In the genomic region with DNA sequence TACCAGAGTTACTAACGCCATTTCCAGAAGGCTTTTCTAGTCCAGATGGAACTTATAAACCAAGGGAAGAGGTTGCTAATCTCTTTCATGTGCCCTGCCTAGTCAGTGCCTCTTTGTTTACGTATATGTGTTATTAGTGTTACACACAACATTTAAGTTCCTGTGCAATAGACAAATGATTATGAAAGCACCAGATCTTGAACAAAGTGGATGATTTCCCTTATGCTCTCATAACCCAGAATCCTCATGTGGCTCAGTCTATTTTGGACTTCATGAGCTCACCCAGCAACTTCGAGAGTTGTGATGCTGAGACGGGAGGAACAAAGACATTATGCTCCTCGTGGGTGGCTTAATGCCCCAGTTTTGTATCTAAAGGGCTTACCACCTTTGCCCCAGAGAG, we compare ENCODE assay signal across 21 cellular contexts.
DNase-seq lines count a peak whose midpoint lies in the region; ATAC-seq, FAIRE-seq and TF ChIP-seq lines count a peak whose summit lies in the region.
"Had no signal": no experiment of that assay in that cellular context is flagged by ENCODE, and none has a peak within 500 bp of the region (broad histone marks: within the 10 kb centered on the region; RNA-seq: fewer than 3 reads in every experiment).

No MANE protein-coding gene starts in this region.

- 29 to 35% (median 33%) methylated on average over 5 of the region's 5 CpGs for WGBS in heart left ventricle, 4 donors
- WGBS in transverse colon (ENCODE audit: low coverage in 1 of 2), 2 donors = 37 to 43% methylated on average over 2 to 5 of the region's 5 CpGs

- peak in 1 of 5 donors; percentile 25 for DNase-seq in heart left ventricle
- DNase-seq in right atrium auricular region (ENCODE audit: low spot score) = no peak
- peak; percentile 47 for DNase-seq in fibroblast of peridontal ligament (ENCODE audit: extremely low read depth)
- no peak for DNase-seq in mucosa of descending colon
- no peak for DNase-seq in transverse colon
- DNase-seq in NCI-H510A (lab: John Stamatoyannopoulos, UW) = no peak
- no peak for DNase-seq in frontal cortex (ENCODE audit: low spot score in 2 of 2)
- no peak for DNase-seq in RWPE1 (ENCODE audit: low spot score)
- DNase-seq: activated CD4-positive, alpha-beta T cell treated with anti-CD3 and anti-CD28 coated beads for 48 hours; brain microvascular endothelial cell; DMS153; GF-D8; glutamatergic neuron; immature natural killer cell; KBM-7; natural killer cell; NCI-H187 treated with DMSO at 0.1 percent for 48 hours had no signal

- H3K27ac ChIP-seq in heart left ventricle (peak overlapping the region in 2 of 12 donors; percentile 14 to 19), right atrium auricular region (no peak overlapping the region), transverse colon (peak overlapping the region in 3 of 4 donors; percentile 14 to 56 (median 42)), RWPE1 (no peak overlapping the region)
- H3K27ac ChIP-seq: A549, brain microvascular endothelial cell had no signal

- no peak for TF ChIP-seq POLR2A in heart left ventricle (IDR thresholded peaks at IDR 0.05)
- no peak for TF ChIP-seq POLR2A in transverse colon (IDR thresholded peaks at IDR 0.05)

- POLR2A ChIA-PET in RWPE1 (lab: Yijun Ruan, JAX; ENCODE audit: low non-redundant PET) = no interaction called here

- TF ChIP-seq EP300 in transverse colon (IDR thresholded peaks at IDR 0.05; ENCODE audit: low read depth) = no peak

- in situ Hi-C loops in transverse colon (cut with MboI; ENCODE audit: low pct_ligation_motif_present in 1 of 4, low pct_unique_long_range_greater_than_20kb in 1 of 4, low sequenced_read_pairs in 3 of 4) = no loop called here

- peak; percentile 65 to 83 (median 72) for ATAC-seq in heart left ventricle
- peak; percentile 27 for ATAC-seq in mucosa of descending colon
- ATAC-seq: A549, natural killer cell had no signal

- H3K9me3 ChIP-seq in heart left ventricle = no peaks in the 10 kb centered on the region
- H3K9me3 ChIP-seq in right atrium auricular region = no peaks in the 10 kb centered on the region
- H3K9me3 ChIP-seq in mucosa of descending colon = no peaks in the 10 kb centered on the region
- no peaks in the 10 kb centered on the region for H3K9me3 ChIP-seq in transverse colon
- H3K9me3 ChIP-seq: A549 had no signal

- peaks cover 0 to 37% (median 12%) of the 10 kb centered on the region in 12 donors for H3K4me1 ChIP-seq in heart left ventricle
- H3K4me1 ChIP-seq in right atrium auricular region = peaks cover 0 to 5% of the 10 kb centered on the region in 2 donors
- H3K4me1 ChIP-seq in mucosa of descending colon (ENCODE audit: low read depth) = no peaks in the 10 kb centered on the region
- H3K4me1 ChIP-seq in transverse colon = peaks cover 0 to 16% (median under 1%) of the 10 kb centered on the region in 4 donors
- H3K4me1 ChIP-seq: A549 had no signal

- no peaks in the 10 kb centered on the region for H3K36me3 ChIP-seq in heart left ventricle
- no peaks in the 10 kb centered on the region for H3K36me3 ChIP-seq in right atrium auricular region
- no peaks in the 10 kb centered on the region for H3K36me3 ChIP-seq in mucosa of descending colon (ENCODE audit: low read depth)
- H3K36me3 ChIP-seq in transverse colon = no peaks in the 10 kb centered on the region
- H3K36me3 ChIP-seq: brain microvascular endothelial cell had no signal

- no peak overlapping the region for H3K4me3 ChIP-seq in heart left ventricle
- no peak overlapping the region for H3K4me3 ChIP-seq in right atrium auricular region
- no peak overlapping the region for H3K4me3 ChIP-seq in mucosa of descending colon
- no peak overlapping the region for H3K4me3 ChIP-seq in transverse colon
- H3K4me3 ChIP-seq: A549 had no signal

- intact Hi-C loops in heart left ventricle (cut with DNase I) = loop anchor here in 2 of 10 donors (10.0 kb wide), 1 partner anchor 214 kb away; the partner anchor contains the start of gene SP5 (in 2 of the 2)
- intact Hi-C loops in mucosa of descending colon (cut with DNase I, micrococcal nuclease) = no loop called here
- intact Hi-C loops in transverse colon (cut with DNase I; ENCODE audit: low total_unique reads) = loop anchor here (10.0 kb wide), 1 partner anchor 214 kb away; the partner anchor contains the start of gene SP5

- no peak for TF ChIP-seq CTCF in heart left ventricle (IDR thresholded peaks at IDR 0.05)
- TF ChIP-seq CTCF in right atrium auricular region (IDR thresholded peaks at IDR 0.05) = no peak
- TF ChIP-seq CTCF in mucosa of descending colon (IDR thresholded peaks at IDR 0.05) = no peak
- no peak for TF ChIP-seq CTCF in transverse colon (IDR thresholded peaks at IDR 0.05)
- no peak for TF ChIP-seq CTCF in RWPE1 (conservative IDR thresholded peaks at IDR 0.05; ENCODE audit: low read depth)

- CTCF ChIA-PET in RWPE1 (lab: Yijun Ruan, JAX) = no interaction called here

- H3K27me3 ChIP-seq in heart left ventricle (peaks cover 0 to 4% (median 0%) of the 10 kb centered on the region in 9 donors), right atrium auricular region (no peaks in the 10 kb centered on the region), transverse colon (no peaks in the 10 kb centered on the region)
- H3K27me3 ChIP-seq: brain microvascular endothelial cell had no signal

- no peak for FAIRE-seq in frontal cortex (lab: Jason Lieb, UNC)
- FAIRE-seq: A549, endothelial cell of umbilical vein, GM12891, TTC549 had no signal

Comparison
In these comparisons a context has a peak if more than half of its experiments do, and no peak if none do; other contexts are left out.
1. H3K27ac ChIP-seq: peak in transverse colon (3 of 4); none in right atrium auricular region (0 of 2) and RWPE1 (single experiment).